8 cellular contexts compared by ENCODE assay signal in genomic region chr12:32939801-32940200, GRCh38.
"Had no signal": no experiment of that assay in that cellular context is flagged by ENCODE, and none has a peak within 500 bp of the region (broad histone marks: within the 10 kb centered on the region; RNA-seq: fewer than 3 reads in every experiment).

No MANE protein-coding gene starts in this region.

- FAIRE-seq: G401.6, GM12878, GM12891, GM12892, GM18507, GM19239 had no signal

- DNase-seq: GDM1, GF-D8 had no signal

- ATAC-seq: GM12878 had no signal

- H3K4me3 ChIP-seq: GM12878 had no signal
